1 cellular context compared by ENCODE assay signal in the genomic region with DNA sequence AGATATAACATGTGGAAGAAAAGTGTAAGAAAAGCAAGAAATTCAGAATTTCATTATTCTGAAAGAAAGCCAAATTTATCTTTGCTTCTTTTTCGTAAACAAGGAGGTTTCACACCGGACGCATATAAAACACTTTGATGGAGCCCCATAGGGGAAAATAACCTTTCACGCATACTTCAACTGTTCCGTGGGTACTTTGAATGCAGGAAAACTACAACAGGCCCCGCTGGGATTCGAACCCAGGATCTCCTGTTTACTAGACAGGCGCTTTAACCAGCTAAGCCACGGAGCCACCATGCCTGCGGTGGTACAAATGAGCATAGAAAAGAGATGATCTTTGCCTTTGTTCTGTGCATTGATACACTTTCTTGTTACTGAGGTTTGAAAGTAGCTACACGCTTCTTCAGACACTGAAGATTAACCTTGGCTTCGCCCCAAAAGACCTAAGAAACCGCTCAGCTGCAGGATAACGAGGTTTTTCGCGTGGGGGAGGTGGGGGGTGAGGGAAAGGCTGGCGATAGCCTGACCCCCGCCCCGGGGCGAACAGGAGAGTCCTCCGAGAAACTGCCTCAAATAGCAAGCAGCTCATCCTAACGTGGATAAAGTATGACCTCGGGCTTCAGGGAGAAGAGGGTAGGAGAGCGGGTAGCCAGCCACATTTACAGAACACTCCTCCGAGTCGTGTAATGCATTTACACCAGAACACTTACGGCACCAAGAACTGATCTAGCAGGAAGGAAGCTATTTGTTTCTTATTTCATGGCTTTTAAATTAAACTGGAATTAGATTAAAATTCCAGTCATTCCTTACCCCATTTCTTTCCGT.
TF ChIP-seq lines count a peak whose summit lies in the region.

No MANE protein-coding gene starts in this region.

TF ChIP-seq in HepG2, 621 proteins besides CTCF, POLR2A, EP300 and RAD21 (continued from another document and continues in another):
- TF ChIP-seq, protein P1, sequence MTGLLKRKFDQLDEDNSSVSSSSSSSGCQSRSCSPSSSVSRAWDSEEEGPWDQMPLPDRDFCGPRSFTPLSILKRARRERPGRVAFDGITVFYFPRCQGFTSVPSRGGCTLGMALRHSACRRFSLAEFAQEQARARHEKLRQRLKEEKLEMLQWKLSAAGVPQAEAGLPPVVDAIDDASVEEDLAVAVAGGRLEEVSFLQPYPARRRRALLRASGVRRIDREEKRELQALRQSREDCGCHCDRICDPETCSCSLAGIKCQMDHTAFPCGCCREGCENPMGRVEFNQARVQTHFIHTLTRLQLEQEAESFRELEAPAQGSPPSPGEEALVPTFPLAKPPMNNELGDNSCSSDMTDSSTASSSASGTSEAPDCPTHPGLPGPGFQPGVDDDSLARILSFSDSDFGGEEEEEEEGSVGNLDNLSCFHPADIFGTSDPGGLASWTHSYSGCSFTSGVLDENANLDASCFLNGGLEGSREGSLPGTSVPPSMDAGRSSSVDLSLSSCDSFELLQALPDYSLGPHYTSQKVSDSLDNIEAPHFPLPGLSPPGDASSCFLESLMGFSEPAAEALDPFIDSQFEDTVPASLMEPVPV (CRISPR knock-in tag; IDR thresholded peaks at IDR 0.05) = peak; percentile 87; the same call in 1 of the 2 replicates
- TF ChIP-seq ZNF329 (CRISPR knock-in tag; IDR thresholded peaks at IDR 0.05; ENCODE audit: low read depth) (no peak), GTF3A (CRISPR knock-in tag; conservative IDR thresholded peaks at IDR 0.05) (no peak), ZNF205 (CRISPR knock-in tag; IDR thresholded peaks at IDR 0.05) (peak; percentile 83; the same call in 1 of the 2 replicates), ZNF616 (CRISPR knock-in tag; IDR thresholded peaks at IDR 0.05; ENCODE audit: low read depth) (no peak), SPEN (CRISPR knock-in tag; IDR thresholded peaks at IDR 0.05; ENCODE audit: low read depth) (peak; percentile 51; the same call in 1 of the 2 replicates), ZNF331 (CRISPR knock-in tag; IDR thresholded peaks at IDR 0.05) (peak; percentile 90), KDM2A (CRISPR knock-in tag; IDR thresholded peaks at IDR 0.05; ENCODE audit: borderline replicate concordance, low read depth) (peak; percentile 88), MEF2D (CRISPR knock-in tag; IDR thresholded peaks at IDR 0.05) (peak; percentile 35; the same call in 1 of the 2 replicates), KAT2B (IDR thresholded peaks at IDR 0.05; ENCODE audit: borderline replicate concordance, low read depth, low read length) (no peak), PTBP1 (IDR thresholded peaks at IDR 0.05; ENCODE audit: low read depth, low read length, poor library complexity, severe bottlenecking) (no peak), ZNF530 (CRISPR knock-in tag; IDR thresholded peaks at IDR 0.05; ENCODE audit: low read depth) (no peak), ZNF672 (CRISPR knock-in tag; IDR thresholded peaks at IDR 0.05) (no peak), SP140L (CRISPR knock-in tag; IDR thresholded peaks at IDR 0.05; ENCODE audit: borderline replicate concordance) (peak; percentile 89; the same call in 1 of the 2 replicates), ZNF143 (CRISPR knock-in tag; IDR thresholded peaks at IDR 0.05) (no peak), ZNF777 (CRISPR knock-in tag; IDR thresholded peaks at IDR 0.05) (no peak), ZNF264 (CRISPR knock-in tag; IDR thresholded peaks at IDR 0.05) (no peak; the same call in 1 of the 2 replicates), CCDC6 (CRISPR knock-in tag; IDR thresholded peaks at IDR 0.05) (no peak), PITX1 (CRISPR knock-in tag; IDR thresholded peaks at IDR 0.05) (peak; percentile 83), NFKB2 (CRISPR knock-in tag; IDR thresholded peaks at IDR 0.05; ENCODE audit: borderline replicate concordance) (0 out of 2 replicates have a peak, but pooled peaks have one; percentile 26), NFE2L2 (IDR thresholded peaks at IDR 0.05; ENCODE audit: low read length) (no peak), LCORL (IDR thresholded peaks at IDR 0.05) (no peak), LCORL (CRISPR knock-in tag; IDR thresholded peaks at IDR 0.05) (no peak), ZFP41 (CRISPR knock-in tag; IDR thresholded peaks at IDR 0.05; ENCODE audit: borderline replicate concordance) (no peak), NFKBIZ (CRISPR knock-in tag; IDR thresholded peaks at IDR 0.05) (peak; percentile 69; the same call in 1 of the 2 replicates), ZNF160 (CRISPR knock-in tag; IDR thresholded peaks at IDR 0.05) (no peak), ZNF572 (CRISPR knock-in tag; IDR thresholded peaks at IDR 0.05) (peak; percentile 79; the same call in 1 of the 2 replicates), ZNF180 (CRISPR knock-in tag; IDR thresholded peaks at IDR 0.05; ENCODE audit: borderline replicate concordance, low read depth) (no peak), ZNF772 (CRISPR knock-in tag; IDR thresholded peaks at IDR 0.05) (peak; percentile 78; the same call in 1 of the 2 replicates), ZKSCAN1 (IDR thresholded peaks at IDR 0.05; ENCODE audit: low read length) (peak; percentile 77), ZNF567 (CRISPR knock-in tag; IDR thresholded peaks at IDR 0.05; ENCODE audit: borderline replicate concordance) (no peak), KAT8 (CRISPR knock-in tag; IDR thresholded peaks at IDR 0.05) (peak; percentile 80), KDM3A (CRISPR knock-in tag; IDR thresholded peaks at IDR 0.05; ENCODE audit: low read depth) (peak; percentile 71; the same call in 1 of the 2 replicates)
- TF ChIP-seq, protein P2, sequence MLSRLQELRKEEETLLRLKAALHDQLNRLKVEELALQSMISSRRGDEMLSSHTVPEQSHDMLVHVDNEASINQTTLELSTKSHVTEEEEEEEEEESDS (CRISPR knock-in tag; IDR thresholded peaks at IDR 0.05; ENCODE audit: borderline replicate concordance) = 0 out of 2 replicates have a peak, but pooled peaks have one; percentile 28
- TF ChIP-seq, protein P3, sequence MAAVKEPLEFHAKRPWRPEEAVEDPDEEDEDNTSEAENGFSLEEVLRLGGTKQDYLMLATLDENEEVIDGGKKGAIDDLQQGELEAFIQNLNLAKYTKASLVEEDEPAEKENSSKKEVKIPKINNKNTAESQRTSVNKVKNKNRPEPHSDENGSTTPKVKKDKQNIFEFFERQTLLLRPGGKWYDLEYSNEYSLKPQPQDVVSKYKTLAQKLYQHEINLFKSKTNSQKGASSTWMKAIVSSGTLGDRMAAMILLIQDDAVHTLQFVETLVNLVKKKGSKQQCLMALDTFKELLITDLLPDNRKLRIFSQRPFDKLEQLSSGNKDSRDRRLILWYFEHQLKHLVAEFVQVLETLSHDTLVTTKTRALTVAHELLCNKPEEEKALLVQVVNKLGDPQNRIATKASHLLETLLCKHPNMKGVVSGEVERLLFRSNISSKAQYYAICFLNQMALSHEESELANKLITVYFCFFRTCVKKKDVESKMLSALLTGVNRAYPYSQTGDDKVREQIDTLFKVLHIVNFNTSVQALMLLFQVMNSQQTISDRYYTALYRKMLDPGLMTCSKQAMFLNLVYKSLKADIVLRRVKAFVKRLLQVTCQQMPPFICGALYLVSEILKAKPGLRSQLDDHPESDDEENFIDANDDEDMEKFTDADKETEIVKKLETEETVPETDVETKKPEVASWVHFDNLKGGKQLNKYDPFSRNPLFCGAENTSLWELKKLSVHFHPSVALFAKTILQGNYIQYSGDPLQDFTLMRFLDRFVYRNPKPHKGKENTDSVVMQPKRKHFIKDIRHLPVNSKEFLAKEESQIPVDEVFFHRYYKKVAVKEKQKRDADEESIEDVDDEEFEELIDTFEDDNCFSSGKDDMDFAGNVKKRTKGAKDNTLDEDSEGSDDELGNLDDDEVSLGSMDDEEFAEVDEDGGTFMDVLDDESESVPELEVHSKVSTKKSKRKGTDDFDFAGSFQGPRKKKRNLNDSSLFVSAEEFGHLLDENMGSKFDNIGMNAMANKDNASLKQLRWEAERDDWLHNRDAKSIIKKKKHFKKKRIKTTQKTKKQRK (IDR thresholded peaks at IDR 0.05; ENCODE audit: low read length) = no peak
- TF ChIP-seq, protein P4, sequence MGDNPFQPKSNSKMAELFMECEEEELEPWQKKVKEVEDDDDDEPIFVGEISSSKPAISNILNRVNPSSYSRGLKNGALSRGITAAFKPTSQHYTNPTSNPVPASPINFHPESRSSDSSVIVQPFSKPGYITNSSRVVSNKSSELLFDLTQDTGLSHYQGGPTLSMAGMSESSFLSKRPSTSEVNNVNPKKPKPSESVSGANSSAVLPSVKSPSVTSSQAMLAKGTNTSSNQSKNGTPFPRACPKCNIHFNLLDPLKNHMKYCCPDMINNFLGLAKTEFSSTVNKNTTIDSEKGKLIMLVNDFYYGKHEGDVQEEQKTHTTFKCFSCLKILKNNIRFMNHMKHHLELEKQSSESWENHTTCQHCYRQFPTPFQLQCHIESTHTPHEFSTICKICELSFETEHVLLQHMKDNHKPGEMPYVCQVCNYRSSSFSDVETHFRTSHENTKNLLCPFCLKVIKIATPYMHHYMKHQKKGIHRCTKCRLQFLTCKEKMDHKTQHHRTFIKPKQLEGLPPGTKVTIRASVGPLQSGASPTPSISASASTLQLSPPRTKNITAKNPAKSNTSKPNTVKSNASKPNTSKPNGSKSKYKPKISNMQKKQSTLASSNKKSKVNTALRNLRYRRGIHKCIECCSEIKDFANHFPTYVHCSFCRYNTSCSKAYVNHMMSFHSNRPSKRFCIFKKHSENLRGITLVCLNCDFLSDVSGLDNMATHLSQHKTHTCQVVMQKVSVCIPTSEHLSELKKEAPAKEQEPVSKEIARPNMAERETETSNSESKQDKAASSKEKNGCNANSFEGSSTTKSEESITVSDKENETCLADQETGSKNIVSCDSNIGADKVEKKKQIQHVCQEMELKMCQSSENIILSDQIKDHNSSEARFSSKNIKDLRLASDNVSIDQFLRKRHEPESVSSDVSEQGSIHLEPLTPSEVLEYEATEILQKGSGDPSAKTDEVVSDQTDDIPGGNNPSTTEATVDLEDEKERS (CRISPR knock-in tag; IDR thresholded peaks at IDR 0.05) = peak; percentile 71; the same call in 1 of the 2 replicates
- TF ChIP-seq, protein P5, sequence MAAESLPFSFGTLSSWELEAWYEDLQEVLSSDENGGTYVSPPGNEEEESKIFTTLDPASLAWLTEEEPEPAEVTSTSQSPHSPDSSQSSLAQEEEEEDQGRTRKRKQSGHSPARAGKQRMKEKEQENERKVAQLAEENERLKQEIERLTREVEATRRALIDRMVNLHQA (CRISPR knock-in tag; IDR thresholded peaks at IDR 0.05) = no peak
- TF ChIP-seq, protein P6, sequence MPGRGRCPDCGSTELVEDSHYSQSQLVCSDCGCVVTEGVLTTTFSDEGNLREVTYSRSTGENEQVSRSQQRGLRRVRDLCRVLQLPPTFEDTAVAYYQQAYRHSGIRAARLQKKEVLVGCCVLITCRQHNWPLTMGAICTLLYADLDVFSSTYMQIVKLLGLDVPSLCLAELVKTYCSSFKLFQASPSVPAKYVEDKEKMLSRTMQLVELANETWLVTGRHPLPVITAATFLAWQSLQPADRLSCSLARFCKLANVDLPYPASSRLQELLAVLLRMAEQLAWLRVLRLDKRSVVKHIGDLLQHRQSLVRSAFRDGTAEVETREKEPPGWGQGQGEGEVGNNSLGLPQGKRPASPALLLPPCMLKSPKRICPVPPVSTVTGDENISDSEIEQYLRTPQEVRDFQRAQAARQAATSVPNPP (CRISPR knock-in tag; IDR thresholded peaks at IDR 0.05) = peak; percentile 77; the same call in 1 of the 2 replicates
- TF ChIP-seq, protein P7, sequence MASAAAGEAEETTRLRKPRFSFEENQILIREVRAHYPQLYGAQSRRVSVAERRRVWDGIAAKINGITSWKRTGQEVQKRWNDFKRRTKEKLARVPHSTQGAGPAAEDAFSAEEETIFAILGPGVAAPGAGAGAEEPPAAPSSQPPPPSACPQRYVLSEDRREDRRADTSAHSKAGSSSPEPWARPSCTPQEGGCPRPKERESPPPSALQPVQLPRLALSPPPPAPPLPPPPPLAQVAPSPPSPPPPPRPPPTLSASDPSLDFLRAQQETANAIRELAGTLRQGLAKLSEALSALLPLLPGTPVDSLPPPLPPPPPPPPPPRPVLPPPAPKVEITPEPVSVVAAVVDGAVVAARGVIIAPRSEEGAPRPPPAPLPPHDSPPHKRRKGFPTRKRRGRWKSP (CRISPR knock-in tag; IDR thresholded peaks at IDR 0.05) = peak; percentile 67; the same call in 1 of the 2 replicates
- TF ChIP-seq, protein P8, sequence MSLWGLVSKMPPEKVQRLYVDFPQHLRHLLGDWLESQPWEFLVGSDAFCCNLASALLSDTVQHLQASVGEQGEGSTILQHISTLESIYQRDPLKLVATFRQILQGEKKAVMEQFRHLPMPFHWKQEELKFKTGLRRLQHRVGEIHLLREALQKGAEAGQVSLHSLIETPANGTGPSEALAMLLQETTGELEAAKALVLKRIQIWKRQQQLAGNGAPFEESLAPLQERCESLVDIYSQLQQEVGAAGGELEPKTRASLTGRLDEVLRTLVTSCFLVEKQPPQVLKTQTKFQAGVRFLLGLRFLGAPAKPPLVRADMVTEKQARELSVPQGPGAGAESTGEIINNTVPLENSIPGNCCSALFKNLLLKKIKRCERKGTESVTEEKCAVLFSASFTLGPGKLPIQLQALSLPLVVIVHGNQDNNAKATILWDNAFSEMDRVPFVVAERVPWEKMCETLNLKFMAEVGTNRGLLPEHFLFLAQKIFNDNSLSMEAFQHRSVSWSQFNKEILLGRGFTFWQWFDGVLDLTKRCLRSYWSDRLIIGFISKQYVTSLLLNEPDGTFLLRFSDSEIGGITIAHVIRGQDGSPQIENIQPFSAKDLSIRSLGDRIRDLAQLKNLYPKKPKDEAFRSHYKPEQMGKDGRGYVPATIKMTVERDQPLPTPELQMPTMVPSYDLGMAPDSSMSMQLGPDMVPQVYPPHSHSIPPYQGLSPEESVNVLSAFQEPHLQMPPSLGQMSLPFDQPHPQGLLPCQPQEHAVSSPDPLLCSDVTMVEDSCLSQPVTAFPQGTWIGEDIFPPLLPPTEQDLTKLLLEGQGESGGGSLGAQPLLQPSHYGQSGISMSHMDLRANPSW (CRISPR knock-in tag; IDR thresholded peaks at IDR 0.05; ENCODE audit: borderline replicate concordance) = no peak
- TF ChIP-seq, protein P9, sequence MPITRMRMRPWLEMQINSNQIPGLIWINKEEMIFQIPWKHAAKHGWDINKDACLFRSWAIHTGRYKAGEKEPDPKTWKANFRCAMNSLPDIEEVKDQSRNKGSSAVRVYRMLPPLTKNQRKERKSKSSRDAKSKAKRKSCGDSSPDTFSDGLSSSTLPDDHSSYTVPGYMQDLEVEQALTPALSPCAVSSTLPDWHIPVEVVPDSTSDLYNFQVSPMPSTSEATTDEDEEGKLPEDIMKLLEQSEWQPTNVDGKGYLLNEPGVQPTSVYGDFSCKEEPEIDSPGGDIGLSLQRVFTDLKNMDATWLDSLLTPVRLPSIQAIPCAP (CRISPR knock-in tag; IDR thresholded peaks at IDR 0.05; ENCODE audit: low read depth) = no peak
- TF ChIP-seq, protein P10, sequence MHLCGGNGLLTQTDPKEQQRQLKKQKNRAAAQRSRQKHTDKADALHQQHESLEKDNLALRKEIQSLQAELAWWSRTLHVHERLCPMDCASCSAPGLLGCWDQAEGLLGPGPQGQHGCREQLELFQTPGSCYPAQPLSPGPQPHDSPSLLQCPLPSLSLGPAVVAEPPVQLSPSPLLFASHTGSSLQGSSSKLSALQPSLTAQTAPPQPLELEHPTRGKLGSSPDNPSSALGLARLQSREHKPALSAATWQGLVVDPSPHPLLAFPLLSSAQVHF (CRISPR knock-in tag; IDR thresholded peaks at IDR 0.05) = no peak
- TF ChIP-seq, protein P11, sequence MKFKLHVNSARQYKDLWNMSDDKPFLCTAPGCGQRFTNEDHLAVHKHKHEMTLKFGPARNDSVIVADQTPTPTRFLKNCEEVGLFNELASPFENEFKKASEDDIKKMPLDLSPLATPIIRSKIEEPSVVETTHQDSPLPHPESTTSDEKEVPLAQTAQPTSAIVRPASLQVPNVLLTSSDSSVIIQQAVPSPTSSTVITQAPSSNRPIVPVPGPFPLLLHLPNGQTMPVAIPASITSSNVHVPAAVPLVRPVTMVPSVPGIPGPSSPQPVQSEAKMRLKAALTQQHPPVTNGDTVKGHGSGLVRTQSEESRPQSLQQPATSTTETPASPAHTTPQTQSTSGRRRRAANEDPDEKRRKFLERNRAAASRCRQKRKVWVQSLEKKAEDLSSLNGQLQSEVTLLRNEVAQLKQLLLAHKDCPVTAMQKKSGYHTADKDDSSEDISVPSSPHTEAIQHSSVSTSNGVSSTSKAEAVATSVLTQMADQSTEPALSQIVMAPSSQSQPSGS (CRISPR knock-in tag; IDR thresholded peaks at IDR 0.05) = peak; percentile 81
